Comparison of ENCODE assay signal across 8 cellular contexts in the genomic region with DNA sequence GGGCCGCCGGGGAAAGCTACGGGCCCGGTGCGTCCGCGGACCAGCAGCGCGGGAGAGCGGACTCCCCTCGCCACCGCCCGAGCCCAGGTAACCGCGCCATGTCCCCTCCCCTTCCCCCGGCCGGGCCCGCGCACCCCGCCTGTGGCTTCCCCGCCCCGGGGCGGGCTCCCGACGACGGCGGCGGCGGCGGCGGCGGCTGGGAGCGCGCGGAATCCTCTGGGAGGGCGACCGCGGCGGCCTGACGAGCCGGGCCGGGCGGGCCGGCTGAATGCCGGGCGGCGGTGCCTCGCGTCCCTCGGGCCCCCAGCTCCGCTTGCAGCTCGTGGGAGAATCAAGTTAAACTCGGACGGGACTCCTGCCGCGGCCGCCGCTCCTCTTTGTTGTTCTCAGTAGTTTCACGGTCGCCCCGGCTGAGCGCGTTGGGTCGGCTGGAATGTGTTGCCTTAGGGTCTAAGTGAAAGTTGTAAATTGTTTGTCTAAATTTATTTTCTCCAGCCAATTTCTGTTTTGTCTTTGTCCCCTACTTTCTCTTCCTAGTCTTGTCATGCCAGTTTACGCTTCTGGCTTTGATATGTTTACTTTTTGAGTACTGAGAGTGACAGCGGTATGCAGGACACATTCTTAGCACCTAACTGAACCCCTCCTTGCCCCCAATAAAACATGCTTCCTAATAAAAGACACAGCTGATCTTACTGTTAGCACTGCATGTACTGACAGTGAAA. TPM values are rescaled to one million over a fixed set of nuclear protein-coding genes. Genes with fewer than 3 reads are reported as not detected.
DNase-seq lines count a peak whose midpoint lies in the region; ATAC-seq and TF ChIP-seq lines count a peak whose summit lies in the region.

No MANE protein-coding gene starts in this region.

- peak overlapping the region; percentile 92 to 97 (median 95) for H3K27ac Mint-ChIP-seq in IgD-negative memory B cell

- H3K4me3 ChIP-seq in DOHH2 (ENCODE audit: low read length) (peak overlapping the region; percentile 81), SU-DHL-6 (ENCODE audit: insufficient read depth, low read length, poor library complexity, severe bottlenecking) (peak overlapping the region; percentile 92), vagina (peak overlapping the region; percentile 74 to 79)

- no peak overlapping the region for H2AFZ ChIP-seq in SU-DHL-6 (ENCODE audit: low read depth, low read length, severe bottlenecking)

- no peak for TF ChIP-seq CTCF in DOHH2 (IDR thresholded peaks at IDR 0.05; ENCODE audit: low read depth, low read length, poor library complexity, severe bottlenecking)
- no peak for TF ChIP-seq CTCF in SU-DHL-6 (IDR thresholded peaks at IDR 0.05; ENCODE audit: insufficient read depth, low read length, poor library complexity, severe bottlenecking)
- no peak for TF ChIP-seq CTCF in vagina (IDR thresholded peaks at IDR 0.05)

- H3F3A ChIP-seq in DOHH2 (ENCODE audit: control insufficient read depth, insufficient read depth) = no peaks in the 10 kb centered on the region
- peaks cover 4% of the 10 kb centered on the region; the same call in 1 of the 2 replicates for H3F3A ChIP-seq in SU-DHL-6 (ENCODE audit: insufficient read depth)

- H3K27me3 ChIP-seq in DOHH2 (ENCODE audit: control insufficient read depth, low read length) (no peaks in the 10 kb centered on the region), SU-DHL-6 (ENCODE audit: low read length) (no peaks in the 10 kb centered on the region), vagina (no peaks in the 10 kb centered on the region)

- DNase-seq in amygdala (lab: John Stamatoyannopoulos, UW) (peak in 49 of 56 donors; percentile 6 to 82 (median 59)), hepatic stellate cell (ENCODE audit: low spot score) (peak; percentile 68), renal cortical epithelial cell (ENCODE audit: low read depth) (peak; percentile 31), vagina (ENCODE audit: extremely low spot score in 2 of 2) (no peak)

- H3K27ac ChIP-seq in DOHH2 (ENCODE audit: low read depth, low read length) = no peak overlapping the region
- H3K27ac ChIP-seq in SU-DHL-6 (ENCODE audit: low read depth, low read length) = peak overlapping the region; percentile 59
- H3K27ac ChIP-seq in vagina = peak overlapping the region; percentile 95

- no peak for TF ChIP-seq POLR2A in vagina (IDR thresholded peaks at IDR 0.05)

- no peaks in the 10 kb centered on the region for H3K36me3 Mint-ChIP-seq in IgD-negative memory B cell

- H3K4me3 Mint-ChIP-seq in IgD-negative memory B cell = peak overlapping the region; percentile 91 to 97 (median 94)

- H3K4me1 ChIP-seq in DOHH2 (ENCODE audit: control insufficient read depth, low read length) = peaks cover 35% of the 10 kb centered on the region
- peaks cover 67% of the 10 kb centered on the region for H3K4me1 ChIP-seq in vagina

- ATAC-seq in GM21526 (IDR thresholded peaks at IDR 0.05; ENCODE audit: low FRiP score, unreplicated experiment) = peak; percentile 58

- H3K9me2 ChIP-seq in DOHH2 (replicated peaks; ENCODE audit: control insufficient read depth, low read length) (no peaks in the 10 kb centered on the region), SU-DHL-6 (replicated peaks; ENCODE audit: insufficient read depth, low read length) (no peaks in the 10 kb centered on the region)

- peaks cover 74% of the 10 kb centered on the region for H3K79me2 ChIP-seq in DOHH2 (ENCODE audit: control insufficient read depth, low read length)
- peaks cover 62% of the 10 kb centered on the region for H3K79me2 ChIP-seq in SU-DHL-6 (ENCODE audit: insufficient read depth, low read length)

- peaks cover 36 to 54% (median 47%) of the 10 kb centered on the region in 3 donors for H3K4me1 Mint-ChIP-seq in IgD-negative memory B cell

- H3K9ac ChIP-seq in SU-DHL-6 (ENCODE audit: low read length) = peak overlapping the region; percentile 77

- no peaks in the 10 kb centered on the region for H3K9me3 ChIP-seq in DOHH2 (ENCODE audit: control insufficient read depth, insufficient read depth, low read length)
- H3K9me3 ChIP-seq in SU-DHL-6 (ENCODE audit: insufficient read depth, low read length) = no peaks in the 10 kb centered on the region
- no peaks in the 10 kb centered on the region for H3K9me3 ChIP-seq in vagina

- no peaks in the 10 kb centered on the region for H3K9me3 Mint-ChIP-seq in IgD-negative memory B cell

- peak overlapping the region; percentile 93 for H3K4me2 ChIP-seq in DOHH2 (ENCODE audit: low read length)
- peak overlapping the region; percentile 87 for H3K4me2 ChIP-seq in SU-DHL-6 (ENCODE audit: low read depth, low read length, poor library complexity, severe bottlenecking)

- intact Hi-C loops in vagina (cut with DNase I) = no loop called here

- peaks cover 36% of the 10 kb centered on the region for H4K20me1 ChIP-seq in DOHH2 (ENCODE audit: control insufficient read depth, insufficient read depth, low read depth, low read length)
- peaks cover 39% of the 10 kb centered on the region for H4K20me1 ChIP-seq in SU-DHL-6 (ENCODE audit: low read depth, low read length)

- no peaks in the 10 kb centered on the region for H3K27me3 Mint-ChIP-seq in IgD-negative memory B cell

- H3K36me3 ChIP-seq in DOHH2 (ENCODE audit: control insufficient read depth, low read length) (peaks cover 45% of the 10 kb centered on the region), SU-DHL-6 (ENCODE audit: low read length) (peaks cover 11% of the 10 kb centered on the region; the same call in 1 of the 2 replicates), vagina (no peaks in the 10 kb centered on the region)

RNA-seq across cellular contexts. Expression of gene SMAD4, which starts 0.7 kb away (rescaled TPM):
- 54.7 TPM for polyA plus RNA-seq in IgD-negative memory B cell
- 92.9 and 196 TPM in 2 replicates for total RNA-seq in renal cortical epithelial cell
- 75.1 TPM for total RNA-seq in vagina

Comparison
In these comparisons a context has a peak if more than half of its experiments do, and no peak if none do; other contexts are left out.
1. DNase-seq: peak in amygdala (49 of 56), hepatic stellate cell (single experiment) and renal cortical epithelial cell (single experiment); none in vagina (0 of 2).
2. Peak in every context shown above with its lines, with median percentiles within 50 percentile points of each other: H3K4me3 ChIP-seq.